In the genomic region with DNA sequence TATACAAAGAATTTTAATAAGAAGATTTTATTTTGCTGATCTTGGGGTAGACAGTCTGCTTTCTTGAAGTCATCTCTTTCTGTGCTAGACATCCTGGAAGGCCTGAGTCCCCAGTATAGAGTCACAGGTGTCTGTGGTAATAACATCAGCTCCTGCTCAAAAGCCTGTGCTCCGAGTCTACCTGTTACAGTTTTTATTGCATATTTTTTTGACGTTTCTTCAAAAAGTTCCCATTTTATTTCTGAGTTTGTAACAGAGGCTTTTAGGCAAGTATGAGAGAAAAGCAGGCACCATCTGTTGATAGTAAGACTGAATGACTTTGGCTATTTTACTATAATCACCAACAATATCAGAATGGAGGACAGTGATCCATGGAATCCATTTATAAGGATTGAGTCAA, we compare ENCODE assay signal across 15 cellular contexts. TPM values are rescaled to one million over a fixed set of nuclear protein-coding genes. Genes with fewer than 3 reads are reported as not detected.
DNase-seq lines count a peak whose midpoint lies in the region; ATAC-seq and TF ChIP-seq lines count a peak whose summit lies in the region.
"Had no signal": no experiment of that assay in that cellular context is flagged by ENCODE, and none has a peak within 500 bp of the region (broad histone marks: within the 10 kb centered on the region; RNA-seq: fewer than 3 reads in every experiment).

No MANE protein-coding gene starts in this region.

- peaks cover 41% of the 10 kb centered on the region for H3K4me1 Mint-ChIP-seq in Calu3 (ENCODE audit: low read depth, unreplicated experiment)

- peaks cover 4% of the 10 kb centered on the region for H3K9me3 Mint-ChIP-seq in Calu3 (ENCODE audit: low read depth, unreplicated experiment)

- BruUV-seq in Calu3 (replicated peaks; lab: Mats Ljungman, UMichigan) = no TSS peak
- no TSS peak for BruUV-seq in Panc1 (replicated peaks; lab: Mats Ljungman, UMichigan)

- H3K9me3 ChIP-seq in Panc1 (ENCODE audit: control insufficient read depth, insufficient read depth, low read depth, low read length) (peaks cover 9% of the 10 kb centered on the region; the same call in 1 of the 2 replicates), mucosa of rectum (ENCODE audit: control insufficient read depth in 2 of 2, low read length in 2 of 2) (no peaks in the 10 kb centered on the region)

- intact Hi-C loops in Calu3 (cut with micrococcal nuclease; ENCODE audit: unreplicated experiment) = no loop called here
- intact Hi-C loops in Panc1 (cut with micrococcal nuclease; ENCODE audit: unreplicated experiment) = no loop called here

- POLR2A ChIA-PET in Panc1 (lab: Charles Lee) = no interaction called here

- H3K9ac ChIP-seq in mucosa of rectum (ENCODE audit: low read depth in 1 of 2, low read length in 2 of 2) = no peak overlapping the region
- H3K9ac ChIP-seq: BLaER1 had no signal

- H3K4me3 ChIP-seq in Panc1 (ENCODE audit: low read depth in 2 of 2, low read length in 2 of 2) = no peak overlapping the region
- H3K4me3 ChIP-seq in mucosa of rectum (ENCODE audit: low read length in 2 of 2) = no peak overlapping the region
- H3K4me3 ChIP-seq: BLaER1 had no signal

- no peaks in the 10 kb centered on the region for H3K36me3 Mint-ChIP-seq in Calu3 (ENCODE audit: insufficient read depth, unreplicated experiment)
- H3K36me3 Mint-ChIP-seq: CD4-positive, CD25-positive, alpha-beta regulatory T cell had no signal

- ATAC-seq in Panc1 = no peak
- ATAC-seq: HepG2 had no signal

- in situ Hi-C loops in Panc1 (cut with HindIII; ENCODE audit: low pct_unique_long_range_greater_than_20kb, low sequenced_read_pairs) = no loop called here

- H3K4me1 ChIP-seq in Panc1 (ENCODE audit: control insufficient read depth, insufficient read depth, low read length) = peaks cover 11% of the 10 kb centered on the region
- peaks cover 2 to 28% of the 10 kb centered on the region in 2 donors for H3K4me1 ChIP-seq in mucosa of rectum (ENCODE audit: control insufficient read depth in 2 of 2, insufficient read depth in 2 of 2, low read length in 2 of 2)

- H3K36me3 ChIP-seq in Panc1 (ENCODE audit: control insufficient read depth, insufficient read depth, low read length) (no peaks in the 10 kb centered on the region), mucosa of rectum (ENCODE audit: control insufficient read depth in 2 of 2, insufficient read depth in 2 of 2, low read length in 2 of 2) (no peaks in the 10 kb centered on the region)
- H3K36me3 ChIP-seq: BLaER1 had no signal

- no peak for TF ChIP-seq CTCF in Calu3 (IDR thresholded peaks at IDR 0.05; ENCODE audit: unreplicated experiment)
- TF ChIP-seq CTCF in Panc1 (IDR thresholded peaks at IDR 0.05) = no peak

- no peak overlapping the region for H3K4me3 Mint-ChIP-seq in Calu3 (ENCODE audit: low read depth, unreplicated experiment)
- H3K4me3 Mint-ChIP-seq: CD4-positive, CD25-positive, alpha-beta regulatory T cell; H9 had no signal

- H3K27me3 Mint-ChIP-seq in Calu3 (ENCODE audit: unreplicated experiment) = no peaks in the 10 kb centered on the region
- H3K27me3 Mint-ChIP-seq: CD4-positive, CD25-positive, alpha-beta regulatory T cell had no signal

- DNase-seq in Calu3 (no peak), NCI-H69 (lab: John Stamatoyannopoulos, UW) (peak; percentile 73), Panc1 (ENCODE audit: low read depth, low spot score) (no peak), retina (no peak), NCI-H1092 (lab: John Stamatoyannopoulos, UW) (no peak), dedifferentiated amniotic fluid mesenchymal stem cell (ENCODE audit: extremely low spot score) (no peak)
- DNase-seq: 8988T; AML-193; CD4-positive, CD25-positive, alpha-beta regulatory T cell; DMS 273 treated with DMSO at 0.1 percent for 48 hours; GOT3; H9 had no signal

- H3K27me3 ChIP-seq in Panc1 (ENCODE audit: control insufficient read depth, insufficient read depth, low read length) (no peaks in the 10 kb centered on the region), mucosa of rectum (ENCODE audit: control insufficient read depth in 2 of 2, insufficient read depth in 2 of 2, low read length in 2 of 2) (no peaks in the 10 kb centered on the region)
- H3K27me3 ChIP-seq: BLaER1 had no signal

- H3K27ac ChIP-seq in Panc1 (ENCODE audit: low read length) = peak overlapping the region; percentile 39; the same call in 1 of the 2 replicates
- peak overlapping the region; percentile 62 to 69 for H3K27ac ChIP-seq in mucosa of rectum (ENCODE audit: low read depth in 2 of 2, low read length in 2 of 2)
- H3K27ac ChIP-seq: BLaER1 had no signal

- peak overlapping the region; percentile 2 for H3K27ac Mint-ChIP-seq in Calu3 (ENCODE audit: unreplicated experiment)
- H3K27ac Mint-ChIP-seq: CD4-positive, CD25-positive, alpha-beta regulatory T cell had no signal

- CTCF ChIA-PET in Calu3 (lab: Charles Lee) (interaction anchor here (0.7 kb wide), 1 partner anchor 11 kb away, joined by 3 read pairs; no protein-coding TSS in a partner anchor), Panc1 (lab: Charles Lee) (no interaction called here)

RNA-seq across cellular contexts. Expression of a gene that starts 58.0 kb away (rescaled TPM):
- total RNA-seq in Calu3 (2022) = 84.9 and 85.7 TPM in 2 replicates
- total RNA-seq in Panc1 (2021; ENCODE audit: unreplicated experiment) = 91.3 TPM
- polyA plus RNA-seq in Panc1 (2012; ENCODE audit: insufficient read length) = 56.8 TPM
